Comparison of ENCODE assay signal across 10 cellular contexts in the genomic region with DNA sequence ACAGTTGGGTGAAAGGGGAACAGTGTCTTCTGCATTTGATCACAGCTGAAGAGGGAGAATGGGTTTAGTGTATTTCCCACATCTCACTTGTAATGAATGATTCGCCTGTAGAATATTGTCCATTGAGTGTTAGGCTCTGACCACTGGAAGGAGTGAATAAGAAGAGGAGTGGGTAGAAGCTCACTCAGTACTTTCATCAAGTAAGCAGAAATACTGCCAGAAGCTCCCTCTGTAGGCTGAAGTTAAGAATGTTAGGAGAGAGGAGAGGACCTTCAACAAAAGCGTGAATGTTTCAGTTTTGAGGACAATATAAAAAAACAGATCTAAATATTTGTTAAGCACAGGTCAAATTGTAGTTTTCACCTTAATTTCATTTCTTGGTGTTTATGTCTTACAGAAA. TPM values are rescaled to one million over a fixed set of nuclear protein-coding genes. Genes with fewer than 3 reads are reported as not detected.
DNase-seq lines count a peak whose midpoint lies in the region; ATAC-seq and TF ChIP-seq lines count a peak whose summit lies in the region.
"Had no signal": no experiment of that assay in that cellular context is flagged by ENCODE, and none has a peak within 500 bp of the region (broad histone marks: within the 10 kb centered on the region; RNA-seq: fewer than 3 reads in every experiment).

No MANE protein-coding gene starts in this region.

- H3F3A ChIP-seq in smooth muscle cell (ENCODE audit: low read depth) = no peaks in the 10 kb centered on the region

- H4K20me1 ChIP-seq in smooth muscle cell (ENCODE audit: low read depth) = peaks cover 63% of the 10 kb centered on the region

- H3K27me3 ChIP-seq in smooth muscle cell (ENCODE audit: low read depth) = no peaks in the 10 kb centered on the region

- H2AFZ ChIP-seq in smooth muscle cell (ENCODE audit: low read depth) = no peak overlapping the region

- H3K79me2 ChIP-seq in smooth muscle cell (ENCODE audit: low read depth) = peaks cover 6% of the 10 kb centered on the region

- peak; percentile 56 for TF ChIP-seq CTCF in fibroblast of the aortic adventitia (IDR thresholded peaks at IDR 0.05; ENCODE audit: insufficient read depth, low read length)
- TF ChIP-seq CTCF in smooth muscle cell (IDR thresholded peaks at IDR 0.05; ENCODE audit: borderline replicate concordance, insufficient read depth, poor library complexity, severe bottlenecking) = peak; percentile 29

- H3K4me3 ChIP-seq in fibroblast of the aortic adventitia (ENCODE audit: low read depth, low read length) (no peak overlapping the region), smooth muscle cell (no peak overlapping the region)

- ATAC-seq in GM18873 (IDR thresholded peaks at IDR 0.05; ENCODE audit: low FRiP score, unreplicated experiment) = no peak
- ATAC-seq in HG03097 (IDR thresholded peaks at IDR 0.05; ENCODE audit: low FRiP score, unreplicated experiment) = no peak

- H3K4me2 ChIP-seq in smooth muscle cell = no peak overlapping the region

- no peak overlapping the region for H3K9ac ChIP-seq in smooth muscle cell (ENCODE audit: low read depth)

- 65% methylated on average over 2 of the region's 2 CpGs for WGBS in smooth muscle cell (ENCODE audit: low lambda C conversion rate)

- H3K4me1 ChIP-seq in smooth muscle cell (ENCODE audit: low read depth) = no peaks in the 10 kb centered on the region

- peak overlapping the region; percentile 29 for H3K27ac ChIP-seq in smooth muscle cell (ENCODE audit: low read depth)

- DNase-seq in SIG-M5 treated with dmso at 0.1 percent for 504 hours (lab: John Stamatoyannopoulos, UW; ENCODE audit: unreplicated experiment) (peak; percentile 42), SIG-M5 (lab: John Stamatoyannopoulos, UW) (no peak), RPMI7951 (ENCODE audit: low read depth) (peak; percentile 51), fibroblast of the aortic adventitia (ENCODE audit: low read depth) (peak; percentile 42), smooth muscle cell (lab: John Stamatoyannopoulos, UW; ENCODE audit: unreplicated experiment) (no peak), HPDE6-E6E7 (ENCODE audit: extremely low spot score) (no peak)
- DNase-seq: activated CD4-positive, alpha-beta T cell treated with anti-CD3 and anti-CD28 coated beads for 1 hour; CD4-positive, alpha-beta T cell had no signal

- H3K36me3 ChIP-seq in smooth muscle cell (ENCODE audit: low read depth) = peaks cover under 1% of the 10 kb centered on the region

- no peaks in the 10 kb centered on the region for H3K9me3 ChIP-seq in smooth muscle cell (replicated peaks; ENCODE audit: low read depth)

RNA-seq across cellular contexts. Expression of a gene that starts 27.5 kb away (rescaled TPM):
- total RNA-seq in RPMI7951 (2014; rRNA removed; shearing (Covaris generic)) = 6.0 and 7.2 TPM in 2 replicates
- total RNA-seq in fibroblast of the aortic adventitia (ENCODE audit: low replicate concordance) (5.2 and 7.0 TPM in 2 replicates), smooth muscle cell (7.5 TPM in 2 replicates)
- polyA plus RNA-seq in smooth muscle cell = 1.0 and 3.2 TPM in 2 replicates

Comparison
In these comparisons a context has a peak if more than half of its experiments do, and no peak if none do; other contexts are left out.
1. DNase-seq: peak in SIG-M5 treated with dmso at 0.1 percent for 504 hours (single experiment), RPMI7951 (single experiment) and fibroblast of the aortic adventitia (single experiment); none in SIG-M5 (single experiment), smooth muscle cell (single experiment) and HPDE6-E6E7 (single experiment).